ENCODE assay signal across 8 cellular contexts in genomic region chr2:85539361-85540130, GRCh38. TPM values are rescaled to one million over a fixed set of nuclear protein-coding genes. Genes with fewer than 3 reads are reported as not detected.
A peak's percentile ranks its signal among the peaks of the same experiment; 100 is the strongest.
DNase-seq lines count a peak whose midpoint lies in the region; ATAC-seq and TF ChIP-seq lines count a peak whose summit lies in the region.

No MANE protein-coding gene starts in this region.

- no peaks in the 10 kb centered on the region for H3K27me3 ChIP-seq in endodermal cell (ENCODE audit: control insufficient read depth, insufficient read depth, low read length, poor library complexity, severe bottlenecking)

- H3K4me3 ChIP-seq in endodermal cell (ENCODE audit: low read length), result peak overlapping the region; percentile 99

- peaks cover 22% of the 10 kb centered on the region for H3K4me1 ChIP-seq in endodermal cell (ENCODE audit: control insufficient read depth, insufficient read depth, low read length)

- H3K27ac ChIP-seq in endodermal cell (ENCODE audit: low read depth, low read length), result peak overlapping the region; percentile 100

- peaks cover 42% of the 10 kb centered on the region for H3K36me3 ChIP-seq in endodermal cell (ENCODE audit: control insufficient read depth, insufficient read depth, low read length)

- H3K4me1 Mint-ChIP-seq in endodermal cell (peaks cover 42% of the 10 kb centered on the region), mesothelial cell of epicardium (peaks cover 60% of the 10 kb centered on the region)

- no peaks in the 10 kb centered on the region for H3K9me3 ChIP-seq in endodermal cell (ENCODE audit: control insufficient read depth, low read length)

- peak; percentile 30 for ATAC-seq in HG02763 (IDR thresholded peaks at IDR 0.05; ENCODE audit: unreplicated experiment)

- TF ChIP-seq CTCF in endodermal cell (conservative IDR thresholded peaks at IDR 0.05) (no peak), mesothelial cell of epicardium (IDR thresholded peaks at IDR 0.05; ENCODE audit: unreplicated experiment) (no peak)

- peak overlapping the region; percentile 99 for H3K27ac Mint-ChIP-seq in endodermal cell
- H3K27ac Mint-ChIP-seq in mesothelial cell of epicardium, result peak overlapping the region; percentile 99

- no peaks in the 10 kb centered on the region for H3K9me3 Mint-ChIP-seq in endodermal cell
- no peaks in the 10 kb centered on the region for H3K9me3 Mint-ChIP-seq in mesothelial cell of epicardium

- DNase-seq in NCI-H2081 (lab: John Stamatoyannopoulos, UW) (peak; percentile 67 to 71), NCI-H2081 treated with DMSO at 0.1 percent for 48 hours (lab: John Stamatoyannopoulos, UW) (no peak), NCI-H345 treated with DMSO at 0.1 percent for 48 hours (lab: John Stamatoyannopoulos, UW; ENCODE audit: unreplicated experiment) (peak; percentile 13), endodermal cell (peak; percentile 73), mesothelial cell of epicardium (ENCODE audit: low spot score in 2 of 2, unreplicated experiment in 2 of 2) (peak; percentile 36 to 64)
- DNase-seq in activated CD8-positive, alpha-beta memory T cell treated with anti-CD3 and anti-CD28 coated beads for 48 hours (ENCODE audit: low read depth in 2 of 3, low spot score in 2 of 3), result peak; percentile 51 to 62 (median 52)
- peak; percentile 35 to 45 for DNase-seq in stimulated activated CD8-positive, alpha-beta memory T cell treated with anti-CD3 and anti-CD28 coated beads, Interleukin-2, amount 100 ng/mL, for 1 hour (ENCODE audit: low read depth in 2 of 2)

- H3K27me3 Mint-ChIP-seq in endodermal cell (ENCODE audit: insufficient read depth), result no peaks in the 10 kb centered on the region
- no peaks in the 10 kb centered on the region for H3K27me3 Mint-ChIP-seq in mesothelial cell of epicardium (ENCODE audit: low read depth)

- 0% methylated on average over 31 to 67 of the region's 67 CpGs for WGBS in endodermal cell (ENCODE audit: insufficient coverage in 1 of 2, insufficient read length in 1 of 2), 2 experiments

- H3K9ac ChIP-seq in endodermal cell (ENCODE audit: extremely low read depth, low read length, poor library complexity, severe bottlenecking), result peak overlapping the region; percentile 98

- H3K4me3 Mint-ChIP-seq in endodermal cell, result peak overlapping the region; percentile 95
- peak overlapping the region; percentile 89 for H3K4me3 Mint-ChIP-seq in mesothelial cell of epicardium

- peaks cover 47% of the 10 kb centered on the region for H3K36me3 Mint-ChIP-seq in endodermal cell (ENCODE audit: low read depth)
- H3K36me3 Mint-ChIP-seq in mesothelial cell of epicardium, result peaks cover 29% of the 10 kb centered on the region

RNA-seq across cellular contexts. Expression of gene MAT2A, which starts 0.6 kb away (rescaled TPM):
- 100 to 1,000 TPM; 171 to 267 TPM for total RNA-seq in endodermal cell
- 270 TPM for polyA plus RNA-seq in endodermal cell (2013, experiment 1 of 2)
- polyA plus RNA-seq in endodermal cell (2013, experiment 2 of 2), result 200 TPM
- 263 to 274 TPM (median 271 TPM) in 3 replicates for total RNA-seq in mesothelial cell of epicardium

RNA-seq across cellular contexts. Expression of gene GGCX, which starts 21.7 kb away (rescaled TPM):
- total RNA-seq in endodermal cell (10 to 100 TPM; 74.5 to 89.5 TPM), mesothelial cell of epicardium (57.4 to 58.2 TPM (median 57.7 TPM) in 3 replicates)
- 41.7 TPM for polyA plus RNA-seq in endodermal cell (2013, experiment 1 of 2)
- polyA plus RNA-seq in endodermal cell (2013, experiment 2 of 2), result 37.9 TPM

RNA-seq across cellular contexts. Expression of gene VAMP8, which starts 37.8 kb away (rescaled TPM):
- total RNA-seq in endodermal cell (100 to 1,000 TPM in 1 of 2 donors, 10 to 100 TPM in 1; 80.4 to 146 TPM), mesothelial cell of epicardium (51.0 to 55.7 TPM (median 55.5 TPM) in 3 replicates)
- polyA plus RNA-seq in endodermal cell (2013, experiment 1 of 2), result 60.6 TPM
- 58.9 TPM for polyA plus RNA-seq in endodermal cell (2013, experiment 2 of 2)

RNA-seq across cellular contexts. Expression of gene VAMP5, which starts 44.7 kb away (rescaled TPM):
- total RNA-seq in endodermal cell, result 10 to 100 TPM in 1 of 2 donors, 1 to 10 TPM in 1; 6.3 to 13.9 TPM
- 13.7 TPM for polyA plus RNA-seq in endodermal cell (2013, experiment 1 of 2)
- polyA plus RNA-seq in endodermal cell (2013, experiment 2 of 2), result 17.3 TPM
- 2.5 to 3.7 TPM (median 3.4 TPM) in 3 replicates for total RNA-seq in mesothelial cell of epicardium

RNA-seq across cellular contexts. Expression of gene RNF181, which starts 56.0 kb away (rescaled TPM):
- total RNA-seq in endodermal cell (100 to 1,000 TPM; 113 to 118 TPM), mesothelial cell of epicardium (76.6 to 87.4 TPM (median 82.8 TPM) in 3 replicates)
- polyA plus RNA-seq in endodermal cell (2013, experiment 1 of 2), result 117 TPM
- polyA plus RNA-seq in endodermal cell (2013, experiment 2 of 2), result 122 TPM
